ENCODE assay signal across 20 cellular contexts in genomic region chr16:31519746-31520145, GRCh38. TPM values are rescaled to one million over a fixed set of nuclear protein-coding genes. Genes with fewer than 3 reads are reported as not detected.
DNase-seq lines count a peak whose midpoint lies in the region; TF ChIP-seq lines count a peak whose summit lies in the region.
"Had no signal": no experiment of that assay in that cellular context is flagged by ENCODE, and none has a peak within 500 bp of the region (broad histone marks: within the 10 kb centered on the region; RNA-seq: fewer than 3 reads in every experiment).

No MANE protein-coding gene starts in this region.

- TF ChIP-seq CTCF in neural progenitor cell (IDR thresholded peaks at IDR 0.05), result no peak

- H3K4me2 ChIP-seq in neural progenitor cell, result no peak overlapping the region

- H4K20me1 ChIP-seq in neural progenitor cell (ENCODE audit: low read depth), result no peaks in the 10 kb centered on the region

- H3F3A ChIP-seq in neural progenitor cell (ENCODE audit: low read depth), result no peaks in the 10 kb centered on the region

- DNase-seq in HAP-1 (ENCODE audit: low spot score in 2 of 2) (peak; percentile 9 to 28), NCI-H1930 (lab: John Stamatoyannopoulos, UW) (peak; percentile 25 to 30), NCI-H748 treated with DMSO at 0.1 percent for 48 hours (lab: John Stamatoyannopoulos, UW) (peak; percentile 53), neural progenitor cell (ENCODE audit: low spot score) (peak; percentile 7), T-helper 9 cell (no peak), iPS-NIHi11 (ENCODE audit: low spot score) (no peak)
- DNase-seq in effector memory CD4-positive, alpha-beta T cell, result no peak
- DNase-seq: Caco-2; DMS53; IMR-90; NCI-H1694 treated with DMSO at 0.1 percent for 48 hours; NCI-H524; NK-92 treated with Interleukin-12 subunit alpha and Interleukin-12 subunit beta, amount 100 ng/mL, for 24 hours; SHP77 treated with DMSO at 0.1 percent for 48 hours; T-helper 1 cell had no signal

- no peaks in the 10 kb centered on the region for H3K27me3 ChIP-seq in HAP-1 (ENCODE audit: low read depth)
- no peaks in the 10 kb centered on the region for H3K27me3 ChIP-seq in neural progenitor cell
- H3K27me3 ChIP-seq in effector memory CD4-positive, alpha-beta T cell (replicated peaks; ENCODE audit: control insufficient read depth, insufficient read depth, low read length, poor library complexity, severe bottlenecking), result no peaks in the 10 kb centered on the region

- in situ Hi-C loops in HAP-1 (cut with MboI; ENCODE audit: low sequenced_read_pairs), result no loop called here

- peaks cover 4% of the 10 kb centered on the region for H3K27me3 Mint-ChIP-seq in neural progenitor cell (ENCODE audit: insufficient read depth, low read depth)

- no peak overlapping the region for H3K27ac ChIP-seq in neural progenitor cell
- H3K27ac ChIP-seq in effector memory CD4-positive, alpha-beta T cell (ENCODE audit: insufficient read depth, low read length, poor library complexity, severe bottlenecking), result no peak overlapping the region
- H3K27ac ChIP-seq: C4-2B had no signal

- no peak overlapping the region for H2AFZ ChIP-seq in neural progenitor cell (replicated peaks)

- H3K4me3 ChIP-seq in HAP-1 (no peak overlapping the region), neural progenitor cell (no peak overlapping the region)
- H3K4me3 ChIP-seq in effector memory CD4-positive, alpha-beta T cell (ENCODE audit: insufficient read depth, low read depth, low read length, poor library complexity, severe bottlenecking), result no peak overlapping the region

- no peaks in the 10 kb centered on the region for H3K4me1 Mint-ChIP-seq in neural progenitor cell

- H3K36me3 ChIP-seq in HAP-1 (replicated peaks) (no peaks in the 10 kb centered on the region), neural progenitor cell (no peaks in the 10 kb centered on the region)
- no peaks in the 10 kb centered on the region for H3K36me3 ChIP-seq in effector memory CD4-positive, alpha-beta T cell (ENCODE audit: control insufficient read depth, insufficient read depth, low read length)

- H3K4me3 Mint-ChIP-seq in neural progenitor cell, result no peak overlapping the region

- H3K79me2 ChIP-seq in neural progenitor cell (ENCODE audit: low read depth), result no peaks in the 10 kb centered on the region

- no peaks in the 10 kb centered on the region for H3K9me3 ChIP-seq in HAP-1
- no peaks in the 10 kb centered on the region for H3K9me3 ChIP-seq in neural progenitor cell (ENCODE audit: low read depth)
- H3K9me3 ChIP-seq in effector memory CD4-positive, alpha-beta T cell (ENCODE audit: control insufficient read depth, low read length), result no peaks in the 10 kb centered on the region
- H3K9me3 ChIP-seq: Caco-2 had no signal

- no peaks in the 10 kb centered on the region for H3K9me3 Mint-ChIP-seq in neural progenitor cell

- H3K9ac ChIP-seq in neural progenitor cell, result no peak overlapping the region

- no peaks in the 10 kb centered on the region for H3K4me1 ChIP-seq in HAP-1
- H3K4me1 ChIP-seq in neural progenitor cell, result no peaks in the 10 kb centered on the region
- H3K4me1 ChIP-seq in effector memory CD4-positive, alpha-beta T cell (ENCODE audit: control insufficient read depth, insufficient read depth, low read length, poor library complexity, severe bottlenecking), result no peaks in the 10 kb centered on the region
- H3K4me1 ChIP-seq: Caco-2 had no signal

- H3K27ac Mint-ChIP-seq in neural progenitor cell, result no peak overlapping the region

- H3K36me3 Mint-ChIP-seq in neural progenitor cell, result no peaks in the 10 kb centered on the region

RNA-seq across cellular contexts. Expression of gene AHSP, which starts 8.0 kb away (rescaled TPM):
- not detected in 2 replicates for total RNA-seq in neural progenitor cell (ENCODE audit: low replicate concordance)
- total RNA-seq: Caco-2, H4, HT-29, IMR-90, LHCN-M2, OCI-LY7 had no signal

RNA-seq across cellular contexts. Expression of gene RUSF1, which starts 11.6 kb away (rescaled TPM):
- 11.5 and 54.9 TPM in 2 replicates for total RNA-seq in neural progenitor cell (ENCODE audit: low replicate concordance)

RNA-seq across cellular contexts. Expression of gene SLC5A2, which starts 36.8 kb away (rescaled TPM):
- total RNA-seq in neural progenitor cell (ENCODE audit: low replicate concordance), result not detected in 2 replicates
- total RNA-seq: H4, IMR-90, LHCN-M2, OCI-LY7 had no signal

RNA-seq across cellular contexts. Expression of gene TGFB1I1, which starts 47.8 kb away (rescaled TPM):
- 0.09 TPM in 1 of 2 replicates, not detected in the other for total RNA-seq in neural progenitor cell (ENCODE audit: low replicate concordance)

Comparison
In these comparisons a context has a peak if more than half of its experiments do, and no peak if none do; other contexts are left out.
1. DNase-seq: peak in HAP-1 (2 of 2), NCI-H1930 (2 of 2), NCI-H748 treated with DMSO at 0.1 percent for 48 hours (single experiment) and neural progenitor cell (single experiment); none in T-helper 9 cell (single experiment), iPS-NIHi11 (single experiment) and effector memory CD4-positive, alpha-beta T cell (0 of 3).